Comparison of ENCODE assay signal across 8 cellular contexts in genomic region chr11:128458316-128458715, GRCh38.
A peak's percentile ranks its signal among the peaks of the same experiment; 100 is the strongest.
DNase-seq lines count a peak whose midpoint lies in the region; ATAC-seq and TF ChIP-seq lines count a peak whose summit lies in the region.

No MANE protein-coding gene starts in this region.

- DNase-seq in Caki2 (ENCODE audit: low read depth) (peak; percentile 27), RKO (ENCODE audit: low spot score) (peak; percentile 44), osteocyte (ENCODE audit: extremely low spot score, unreplicated experiment) (no peak), NCI-H526 treated with DMSO at 0.1 percent for 48 hours (lab: John Stamatoyannopoulos, UW) (no peak), medulla oblongata (ENCODE audit: extremely low spot score) (no peak), CD1c-positive myeloid dendritic cell (ENCODE audit: extremely low spot score) (no peak)
- DNase-seq in effector memory CD8-positive, alpha-beta T cell: no peak
- no peak for DNase-seq in activated CD4-positive, alpha-beta T cell treated with anti-CD3 and anti-CD28 coated beads, Interleukin-2, amount 50 U/mL, for 4 hours

- H3K27ac Mint-ChIP-seq in effector memory CD8-positive, alpha-beta T cell: peak overlapping the region; percentile 3 to 85
- peak overlapping the region; percentile 93 for H3K27ac Mint-ChIP-seq in osteocyte (ENCODE audit: unreplicated experiment)

- ATAC-seq in effector memory CD8-positive, alpha-beta T cell (replicated peaks): no peak

- no peaks in the 10 kb centered on the region for H3K27me3 Mint-ChIP-seq in effector memory CD8-positive, alpha-beta T cell
- no peaks in the 10 kb centered on the region for H3K27me3 Mint-ChIP-seq in osteocyte (ENCODE audit: unreplicated experiment)

- no peak overlapping the region for H3K4me3 Mint-ChIP-seq in effector memory CD8-positive, alpha-beta T cell
- H3K4me3 Mint-ChIP-seq in osteocyte (ENCODE audit: unreplicated experiment): no peak overlapping the region

- H3K9me3 Mint-ChIP-seq in effector memory CD8-positive, alpha-beta T cell: no peaks in the 10 kb centered on the region
- no peaks in the 10 kb centered on the region for H3K9me3 Mint-ChIP-seq in osteocyte (ENCODE audit: unreplicated experiment)

- no peak for TF ChIP-seq CTCF in osteocyte (IDR thresholded peaks at IDR 0.05)

- peaks cover 49 to 65% of the 10 kb centered on the region in 2 donors for H3K4me1 Mint-ChIP-seq in effector memory CD8-positive, alpha-beta T cell (ENCODE audit: low read depth in 2 of 2)
- H3K4me1 Mint-ChIP-seq in osteocyte (ENCODE audit: unreplicated experiment): peaks cover 45% of the 10 kb centered on the region

- in situ Hi-C loops in Caki2 (cut with HindIII; ENCODE audit: low pct_unique_long_range_greater_than_20kb, low sequenced_read_pairs): no loop called here

- H3K36me3 Mint-ChIP-seq in effector memory CD8-positive, alpha-beta T cell (ENCODE audit: insufficient read depth): peaks cover 75% of the 10 kb centered on the region
- H3K36me3 Mint-ChIP-seq in osteocyte (ENCODE audit: unreplicated experiment): peaks cover 49% of the 10 kb centered on the region

Comparison
In these comparisons a context has a peak if more than half of its experiments do, and no peak if none do; other contexts are left out.
1. DNase-seq: peak in Caki2 (single experiment) and RKO (single experiment); none in effector memory CD8-positive, alpha-beta T cell (0 of 3), osteocyte (single experiment), NCI-H526 treated with DMSO at 0.1 percent for 48 hours (single experiment), medulla oblongata (single experiment), activated CD4-positive, alpha-beta T cell treated with anti-CD3 and anti-CD28 coated beads, Interleukin-2, amount 50 U/mL, for 4 hours (0 of 2) and CD1c-positive myeloid dendritic cell (single experiment).